Comparison of ENCODE assay signal across 15 cellular contexts in the genomic region with DNA sequence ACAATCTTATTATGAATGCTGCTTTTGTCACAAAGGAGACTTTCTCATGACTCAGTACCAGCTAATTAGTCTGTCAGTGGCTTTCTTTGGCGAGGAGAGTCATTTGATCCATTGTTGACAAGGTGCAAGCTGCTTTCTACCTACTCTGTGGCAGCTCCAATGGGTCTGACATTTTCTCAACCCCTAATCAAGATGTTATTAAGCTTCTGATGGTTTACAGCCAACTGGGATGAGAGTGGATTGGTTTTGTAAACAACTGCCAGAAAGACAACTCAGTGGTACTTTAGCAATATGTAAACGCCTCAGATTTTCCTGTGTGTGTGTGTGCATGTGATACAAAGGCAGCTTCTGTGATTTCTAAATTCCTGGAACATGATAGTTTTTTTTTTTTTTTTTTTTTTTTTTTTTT. TPM values are rescaled to one million over a fixed set of nuclear protein-coding genes. Genes with fewer than 3 reads are reported as not detected.
A peak's percentile ranks its signal among the peaks of the same experiment; 100 is the strongest.
DNase-seq lines count a peak whose midpoint lies in the region; ATAC-seq and TF ChIP-seq lines count a peak whose summit lies in the region.
"Had no signal": no experiment of that assay in that cellular context is flagged by ENCODE, and none has a peak within 500 bp of the region (broad histone marks: within the 10 kb centered on the region; RNA-seq: fewer than 3 reads in every experiment).

No MANE protein-coding gene starts in this region.

- BruUV-seq in PC-3 (replicated peaks; lab: Mats Ljungman, UMichigan), result no TSS peak

- H3K27ac ChIP-seq in PC-3 (ENCODE audit: low read length) (0 out of 2 replicates have a peak overlapping the region, but pooled peaks have one; percentile 4), substantia nigra (ENCODE audit: low read depth, low read length, poor library complexity, severe bottlenecking) (peak overlapping the region; percentile 52)

- H3K79me2 ChIP-seq in PC-3 (ENCODE audit: low read length), result no peaks in the 10 kb centered on the region

- H3K9me2 ChIP-seq in PC-3 (replicated peaks; ENCODE audit: low read length), result no peaks in the 10 kb centered on the region

- DNase-seq in DMS153 (lab: John Stamatoyannopoulos, UW), result peak; percentile 47
- no peak for DNase-seq in DMS153 treated with DMSO at 0.1 percent for 48 hours (lab: John Stamatoyannopoulos, UW; ENCODE audit: unreplicated experiment)
- peak; percentile 49 for DNase-seq in PC-3
- peak; percentile 91 for DNase-seq in fibroblast of gingiva (ENCODE audit: low read depth)
- no peak for DNase-seq in substantia nigra (lab: John Stamatoyannopoulos, UW)
- no peak for DNase-seq in activated effector memory CD4-positive, alpha-beta T cell treated with Interleukin-2 at 50 U/mL for 16 hours
- DNase-seq in KBM-7, result no peak
- DNase-seq: 8988T; activated CD8-positive, alpha-beta T cell treated with anti-CD3 and anti-CD28 coated beads, Interleukin-2, amount 10 ng/mL, durations not matched to agents 7 days and 5 days; gastrocnemius medialis; naive thymus-derived CD4-positive, alpha-beta T cell; NCI-H2029; T1000 had no signal

- H3K4me2 ChIP-seq in PC-3 (ENCODE audit: low read length), result no peak overlapping the region

- TF ChIP-seq CTCF in PC-3 (conservative IDR thresholded peaks at IDR 0.05; ENCODE audit: low read depth, low read length), result no peak

- no peak overlapping the region for H3K9ac ChIP-seq in PC-3 (ENCODE audit: low read length)

- POLR2A ChIA-PET in PC-3 (lab: Charles Lee; ENCODE audit: unreplicated experiment), result interaction anchor here (0.5 to 0.6 kb wide), 2 partner anchors 80 to 257 kb away, joined by 3 to 7 read pairs; no protein-coding TSS in a partner anchor

- no peak overlapping the region for H2AFZ ChIP-seq in PC-3 (ENCODE audit: low read length)

- H3F3A ChIP-seq in PC-3 (ENCODE audit: low read length, unreplicated experiment), result no peaks in the 10 kb centered on the region

- CTCF ChIA-PET in PC-3 (lab: Charles Lee), result interaction anchor here (0.5 to 0.6 kb wide), 2 partner anchors 287 to 617 kb away, joined by 4 read pairs; no protein-coding TSS in a partner anchor

- H3K36me3 ChIP-seq in PC-3 (ENCODE audit: low read depth, low read length), result no peaks in the 10 kb centered on the region
- H3K36me3 ChIP-seq: gastrocnemius medialis had no signal

- ATAC-seq in PC-3, result no peak
- ATAC-seq in HG03025 (IDR thresholded peaks at IDR 0.05; ENCODE audit: low FRiP score, unreplicated experiment), result no peak
- ATAC-seq: activated CD8-positive, alpha-beta T cell treated with anti-CD3 and anti-CD28 coated beads, Interleukin-2, amount 10 ng/mL, durations not matched to agents 7 days and 5 days; naive thymus-derived CD4-positive, alpha-beta T cell had no signal

- intact Hi-C loops in PC-3 (cut with micrococcal nuclease), result no loop called here

- peaks cover 29% of the 10 kb centered on the region for H3K4me1 ChIP-seq in PC-3 (ENCODE audit: insufficient read depth, low read length)

- H3K27me3 ChIP-seq in PC-3 (ENCODE audit: low read length), result no peaks in the 10 kb centered on the region
- H3K27me3 ChIP-seq: gastrocnemius medialis had no signal

- H3K9me3 ChIP-seq in PC-3 (ENCODE audit: low read length), result no peaks in the 10 kb centered on the region
- H3K9me3 ChIP-seq: gastrocnemius medialis had no signal

- no peaks in the 10 kb centered on the region for H4K20me1 ChIP-seq in PC-3 (ENCODE audit: low read length)

- no peak overlapping the region for H3K4me3 ChIP-seq in PC-3 (ENCODE audit: low read length)
- H3K4me3 ChIP-seq: gastrocnemius medialis, skin epidermis had no signal

- in situ Hi-C loops in KBM-7 (cut with MboI; ENCODE audit: low pct_unique_long_range_greater_than_20kb, low sequenced_read_pairs), result no loop called here

RNA-seq across cellular contexts. Expression of a gene that starts 8.2 kb away (rescaled TPM):
- total RNA-seq in PC-3 (2014; rRNA removed), result 24.2 and 25.1 TPM in 2 replicates

RNA-seq across cellular contexts. Expression of a gene that starts 32.7 kb away (rescaled TPM):
- not detected in 2 replicates for total RNA-seq in PC-3 (2014; rRNA removed)
- total RNA-seq: activated CD8-positive, alpha-beta T cell treated with anti-CD3 and anti-CD28 coated beads, Interleukin-2, amount 10 ng/mL, durations not matched to agents 7 days and 5 days; naive thymus-derived CD4-positive, alpha-beta T cell had no signal

Comparison
In these comparisons a context has a peak if more than half of its experiments do, and no peak if none do; other contexts are left out.
1. DNase-seq: peak in DMS153 (single experiment), PC-3 (single experiment) and fibroblast of gingiva (single experiment); none in DMS153 treated with DMSO at 0.1 percent for 48 hours (single experiment), substantia nigra (0 of 49), activated effector memory CD4-positive, alpha-beta T cell treated with Interleukin-2 at 50 U/mL for 16 hours (single experiment) and KBM-7 (single experiment).